1 cellular context compared by ENCODE assay signal in the genomic region with DNA sequence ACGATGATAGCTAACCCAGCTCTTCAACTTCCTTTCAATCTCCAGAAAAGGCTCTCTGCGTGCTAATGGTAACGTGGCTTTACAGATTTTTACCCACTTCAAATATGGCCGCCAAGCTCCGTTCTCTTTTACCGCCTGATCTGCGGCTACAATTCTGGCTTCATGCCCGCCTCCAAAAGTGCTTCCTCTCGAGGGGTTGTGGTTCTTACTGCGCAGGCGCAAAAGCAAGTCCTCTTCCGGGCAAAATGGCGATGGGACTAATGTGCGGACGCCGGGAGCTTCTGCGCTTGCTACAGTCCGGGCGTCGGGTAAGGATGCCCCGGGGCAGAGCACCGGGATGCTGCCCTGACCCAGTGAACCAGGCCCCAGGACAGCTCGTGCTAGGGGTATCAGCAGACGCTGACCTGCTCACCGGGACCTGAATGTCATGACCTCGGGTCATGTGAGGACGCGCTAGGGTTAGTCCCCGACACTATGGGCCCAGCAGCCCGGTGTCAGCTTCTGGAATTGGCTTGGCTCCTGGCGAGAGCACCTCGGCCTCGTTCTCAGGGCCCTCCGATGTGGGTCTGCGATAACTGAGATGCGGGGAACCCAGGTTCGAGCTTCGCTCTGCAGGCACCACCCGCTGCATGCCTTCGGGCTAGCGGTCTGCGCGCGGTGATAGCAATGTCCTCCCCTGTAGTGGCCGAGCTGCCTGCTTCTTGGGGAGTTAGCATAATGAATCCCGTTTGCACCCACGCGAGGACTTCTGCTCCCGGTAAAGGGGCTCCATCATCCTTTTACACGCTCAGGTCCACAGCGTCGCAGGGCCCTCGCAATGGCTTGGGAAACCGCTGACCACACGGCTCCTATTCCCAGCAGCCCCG.
TF ChIP-seq lines count a peak whose summit lies in the region.

A gene (plus strand): TSS at position 232 of the 866 bp plus-strand sequence. CDS start 14 bp downstream, at position 246.

TF ChIP-seq in HepG2, 621 proteins besides CTCF, POLR2A, EP300 and RAD21 (continued from another document and continues in another):
- TF ChIP-seq, protein P1, sequence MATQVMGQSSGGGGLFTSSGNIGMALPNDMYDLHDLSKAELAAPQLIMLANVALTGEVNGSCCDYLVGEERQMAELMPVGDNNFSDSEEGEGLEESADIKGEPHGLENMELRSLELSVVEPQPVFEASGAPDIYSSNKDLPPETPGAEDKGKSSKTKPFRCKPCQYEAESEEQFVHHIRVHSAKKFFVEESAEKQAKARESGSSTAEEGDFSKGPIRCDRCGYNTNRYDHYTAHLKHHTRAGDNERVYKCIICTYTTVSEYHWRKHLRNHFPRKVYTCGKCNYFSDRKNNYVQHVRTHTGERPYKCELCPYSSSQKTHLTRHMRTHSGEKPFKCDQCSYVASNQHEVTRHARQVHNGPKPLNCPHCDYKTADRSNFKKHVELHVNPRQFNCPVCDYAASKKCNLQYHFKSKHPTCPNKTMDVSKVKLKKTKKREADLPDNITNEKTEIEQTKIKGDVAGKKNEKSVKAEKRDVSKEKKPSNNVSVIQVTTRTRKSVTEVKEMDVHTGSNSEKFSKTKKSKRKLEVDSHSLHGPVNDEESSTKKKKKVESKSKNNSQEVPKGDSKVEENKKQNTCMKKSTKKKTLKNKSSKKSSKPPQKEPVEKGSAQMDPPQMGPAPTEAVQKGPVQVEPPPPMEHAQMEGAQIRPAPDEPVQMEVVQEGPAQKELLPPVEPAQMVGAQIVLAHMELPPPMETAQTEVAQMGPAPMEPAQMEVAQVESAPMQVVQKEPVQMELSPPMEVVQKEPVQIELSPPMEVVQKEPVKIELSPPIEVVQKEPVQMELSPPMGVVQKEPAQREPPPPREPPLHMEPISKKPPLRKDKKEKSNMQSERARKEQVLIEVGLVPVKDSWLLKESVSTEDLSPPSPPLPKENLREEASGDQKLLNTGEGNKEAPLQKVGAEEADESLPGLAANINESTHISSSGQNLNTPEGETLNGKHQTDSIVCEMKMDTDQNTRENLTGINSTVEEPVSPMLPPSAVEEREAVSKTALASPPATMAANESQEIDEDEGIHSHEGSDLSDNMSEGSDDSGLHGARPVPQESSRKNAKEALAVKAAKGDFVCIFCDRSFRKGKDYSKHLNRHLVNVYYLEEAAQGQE (IDR thresholded peaks at IDR 0.05; ENCODE audit: borderline replicate concordance in 1 of 2, low read depth in 1 of 2, low read length in 2 of 2) = peak in 1 of 2 experiments; percentile 80; a peak in 2 of 4 replicates
- TF ChIP-seq, protein P2, sequence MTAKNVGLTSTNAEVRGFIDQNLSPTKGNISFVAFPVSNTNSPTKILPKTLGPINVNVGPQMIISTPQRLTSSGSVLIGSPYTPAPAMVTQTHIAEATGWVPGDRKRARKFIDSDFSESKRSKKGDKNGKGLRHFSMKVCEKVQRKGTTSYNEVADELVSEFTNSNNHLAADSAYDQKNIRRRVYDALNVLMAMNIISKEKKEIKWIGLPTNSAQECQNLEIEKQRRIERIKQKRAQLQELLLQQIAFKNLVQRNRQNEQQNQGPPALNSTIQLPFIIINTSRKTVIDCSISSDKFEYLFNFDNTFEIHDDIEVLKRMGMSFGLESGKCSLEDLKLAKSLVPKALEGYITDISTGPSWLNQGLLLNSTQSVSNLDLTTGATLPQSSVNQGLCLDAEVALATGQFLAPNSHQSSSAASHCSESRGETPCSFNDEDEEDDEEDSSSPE (CRISPR knock-in tag; IDR thresholded peaks at IDR 0.05) = peak; percentile 97
- TF ChIP-seq ZFYVE20 (CRISPR knock-in tag; IDR thresholded peaks at IDR 0.05; ENCODE audit: borderline replicate concordance, low read depth) = peak; percentile 31; the same call in 1 of the 2 replicates
- TF ChIP-seq, protein P3, sequence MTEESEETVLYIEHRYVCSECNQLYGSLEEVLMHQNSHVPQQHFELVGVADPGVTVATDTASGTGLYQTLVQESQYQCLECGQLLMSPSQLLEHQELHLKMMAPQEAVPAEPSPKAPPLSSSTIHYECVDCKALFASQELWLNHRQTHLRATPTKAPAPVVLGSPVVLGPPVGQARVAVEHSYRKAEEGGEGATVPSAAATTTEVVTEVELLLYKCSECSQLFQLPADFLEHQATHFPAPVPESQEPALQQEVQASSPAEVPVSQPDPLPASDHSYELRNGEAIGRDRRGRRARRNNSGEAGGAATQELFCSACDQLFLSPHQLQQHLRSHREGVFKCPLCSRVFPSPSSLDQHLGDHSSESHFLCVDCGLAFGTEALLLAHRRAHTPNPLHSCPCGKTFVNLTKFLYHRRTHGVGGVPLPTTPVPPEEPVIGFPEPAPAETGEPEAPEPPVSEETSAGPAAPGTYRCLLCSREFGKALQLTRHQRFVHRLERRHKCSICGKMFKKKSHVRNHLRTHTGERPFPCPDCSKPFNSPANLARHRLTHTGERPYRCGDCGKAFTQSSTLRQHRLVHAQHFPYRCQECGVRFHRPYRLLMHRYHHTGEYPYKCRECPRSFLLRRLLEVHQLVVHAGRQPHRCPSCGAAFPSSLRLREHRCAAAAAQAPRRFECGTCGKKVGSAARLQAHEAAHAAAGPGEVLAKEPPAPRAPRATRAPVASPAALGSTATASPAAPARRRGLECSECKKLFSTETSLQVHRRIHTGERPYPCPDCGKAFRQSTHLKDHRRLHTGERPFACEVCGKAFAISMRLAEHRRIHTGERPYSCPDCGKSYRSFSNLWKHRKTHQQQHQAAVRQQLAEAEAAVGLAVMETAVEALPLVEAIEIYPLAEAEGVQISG (CRISPR knock-in tag; IDR thresholded peaks at IDR 0.05) = peak; percentile 94
- peak; percentile 58; the same call in 1 of the 2 replicates for TF ChIP-seq BCL6 (CRISPR knock-in tag; IDR thresholded peaks at IDR 0.05)
- TF ChIP-seq CCDC6 (CRISPR knock-in tag; IDR thresholded peaks at IDR 0.05) = peak; percentile 90
- TF ChIP-seq PHF21A (CRISPR knock-in tag; IDR thresholded peaks at IDR 0.05) = peak; percentile 92
- TF ChIP-seq ZNF615 (CRISPR knock-in tag; IDR thresholded peaks at IDR 0.05; ENCODE audit: borderline replicate concordance) = no peak; the same call in 1 of the 2 replicates
- TF ChIP-seq, protein P4, sequence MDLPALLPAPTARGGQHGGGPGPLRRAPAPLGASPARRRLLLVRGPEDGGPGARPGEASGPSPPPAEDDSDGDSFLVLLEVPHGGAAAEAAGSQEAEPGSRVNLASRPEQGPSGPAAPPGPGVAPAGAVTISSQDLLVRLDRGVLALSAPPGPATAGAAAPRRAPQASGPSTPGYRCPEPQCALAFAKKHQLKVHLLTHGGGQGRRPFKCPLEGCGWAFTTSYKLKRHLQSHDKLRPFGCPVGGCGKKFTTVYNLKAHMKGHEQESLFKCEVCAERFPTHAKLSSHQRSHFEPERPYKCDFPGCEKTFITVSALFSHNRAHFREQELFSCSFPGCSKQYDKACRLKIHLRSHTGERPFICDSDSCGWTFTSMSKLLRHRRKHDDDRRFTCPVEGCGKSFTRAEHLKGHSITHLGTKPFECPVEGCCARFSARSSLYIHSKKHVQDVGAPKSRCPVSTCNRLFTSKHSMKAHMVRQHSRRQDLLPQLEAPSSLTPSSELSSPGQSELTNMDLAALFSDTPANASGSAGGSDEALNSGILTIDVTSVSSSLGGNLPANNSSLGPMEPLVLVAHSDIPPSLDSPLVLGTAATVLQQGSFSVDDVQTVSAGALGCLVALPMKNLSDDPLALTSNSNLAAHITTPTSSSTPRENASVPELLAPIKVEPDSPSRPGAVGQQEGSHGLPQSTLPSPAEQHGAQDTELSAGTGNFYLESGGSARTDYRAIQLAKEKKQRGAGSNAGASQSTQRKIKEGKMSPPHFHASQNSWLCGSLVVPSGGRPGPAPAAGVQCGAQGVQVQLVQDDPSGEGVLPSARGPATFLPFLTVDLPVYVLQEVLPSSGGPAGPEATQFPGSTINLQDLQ (CRISPR knock-in tag; IDR thresholded peaks at IDR 0.05) = peak; percentile 81
- TF ChIP-seq FOSL2 (CRISPR knock-in tag; IDR thresholded peaks at IDR 0.05) = peak; percentile 40
- peak; percentile 99 for TF ChIP-seq ZNF510 (CRISPR knock-in tag; IDR thresholded peaks at IDR 0.05; ENCODE audit: low read depth)
- TF ChIP-seq ZNF644 (CRISPR knock-in tag; IDR thresholded peaks at IDR 0.05; ENCODE audit: low read depth) = no peak; the same call in 1 of the 2 replicates
- TF ChIP-seq, protein P5, sequence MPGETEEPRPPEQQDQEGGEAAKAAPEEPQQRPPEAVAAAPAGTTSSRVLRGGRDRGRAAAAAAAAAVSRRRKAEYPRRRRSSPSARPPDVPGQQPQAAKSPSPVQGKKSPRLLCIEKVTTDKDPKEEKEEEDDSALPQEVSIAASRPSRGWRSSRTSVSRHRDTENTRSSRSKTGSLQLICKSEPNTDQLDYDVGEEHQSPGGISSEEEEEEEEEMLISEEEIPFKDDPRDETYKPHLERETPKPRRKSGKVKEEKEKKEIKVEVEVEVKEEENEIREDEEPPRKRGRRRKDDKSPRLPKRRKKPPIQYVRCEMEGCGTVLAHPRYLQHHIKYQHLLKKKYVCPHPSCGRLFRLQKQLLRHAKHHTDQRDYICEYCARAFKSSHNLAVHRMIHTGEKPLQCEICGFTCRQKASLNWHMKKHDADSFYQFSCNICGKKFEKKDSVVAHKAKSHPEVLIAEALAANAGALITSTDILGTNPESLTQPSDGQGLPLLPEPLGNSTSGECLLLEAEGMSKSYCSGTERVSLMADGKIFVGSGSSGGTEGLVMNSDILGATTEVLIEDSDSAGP (CRISPR knock-in tag; IDR thresholded peaks at IDR 0.05; ENCODE audit: borderline replicate concordance) = peak; percentile 98
- TF ChIP-seq FLYWCH1 (CRISPR knock-in tag; IDR thresholded peaks at IDR 0.05) = peak; percentile 85; the same call in 1 of the 2 replicates
- peak; percentile 80 for TF ChIP-seq GABPA (IDR thresholded peaks at IDR 0.05; ENCODE audit: low read depth, low read length)
- TF ChIP-seq GABPA (CRISPR knock-in tag; IDR thresholded peaks at IDR 0.05; ENCODE audit: low read depth) = peak; percentile 98
- TF ChIP-seq, protein P6, sequence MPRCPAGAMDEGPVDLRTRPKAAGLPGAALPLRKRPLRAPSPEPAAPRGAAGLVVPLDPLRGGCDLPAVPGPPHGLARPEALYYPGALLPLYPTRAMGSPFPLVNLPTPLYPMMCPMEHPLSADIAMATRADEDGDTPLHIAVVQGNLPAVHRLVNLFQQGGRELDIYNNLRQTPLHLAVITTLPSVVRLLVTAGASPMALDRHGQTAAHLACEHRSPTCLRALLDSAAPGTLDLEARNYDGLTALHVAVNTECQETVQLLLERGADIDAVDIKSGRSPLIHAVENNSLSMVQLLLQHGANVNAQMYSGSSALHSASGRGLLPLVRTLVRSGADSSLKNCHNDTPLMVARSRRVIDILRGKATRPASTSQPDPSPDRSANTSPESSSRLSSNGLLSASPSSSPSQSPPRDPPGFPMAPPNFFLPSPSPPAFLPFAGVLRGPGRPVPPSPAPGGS (CRISPR knock-in tag; IDR thresholded peaks at IDR 0.05) = peak; percentile 98
- TF ChIP-seq ZNF672 (CRISPR knock-in tag; IDR thresholded peaks at IDR 0.05) = no peak
- TF ChIP-seq ZNF570 (CRISPR knock-in tag; IDR thresholded peaks at IDR 0.05; ENCODE audit: borderline replicate concordance) = peak; percentile 55; the same call in 1 of the 2 replicates
- peak; percentile 98 for TF ChIP-seq JARID2 (CRISPR knock-in tag; IDR thresholded peaks at IDR 0.05; ENCODE audit: insufficient replicate concordance)
- TF ChIP-seq ZNF331 (CRISPR knock-in tag; IDR thresholded peaks at IDR 0.05) = peak; percentile 93
- TF ChIP-seq, protein P7, sequence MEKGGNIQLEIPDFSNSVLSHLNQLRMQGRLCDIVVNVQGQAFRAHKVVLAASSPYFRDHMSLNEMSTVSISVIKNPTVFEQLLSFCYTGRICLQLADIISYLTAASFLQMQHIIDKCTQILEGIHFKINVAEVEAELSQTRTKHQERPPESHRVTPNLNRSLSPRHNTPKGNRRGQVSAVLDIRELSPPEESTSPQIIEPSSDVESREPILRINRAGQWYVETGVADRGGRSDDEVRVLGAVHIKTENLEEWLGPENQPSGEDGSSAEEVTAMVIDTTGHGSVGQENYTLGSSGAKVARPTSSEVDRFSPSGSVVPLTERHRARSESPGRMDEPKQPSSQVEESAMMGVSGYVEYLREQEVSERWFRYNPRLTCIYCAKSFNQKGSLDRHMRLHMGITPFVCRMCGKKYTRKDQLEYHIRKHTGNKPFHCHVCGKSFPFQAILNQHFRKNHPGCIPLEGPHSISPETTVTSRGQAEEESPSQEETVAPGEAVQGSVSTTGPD (CRISPR knock-in tag; IDR thresholded peaks at IDR 0.05) = peak; percentile 64; the same call in 1 of the 2 replicates
- peak; percentile 68 for TF ChIP-seq ATF1 (CRISPR knock-in tag; IDR thresholded peaks at IDR 0.05)
- TF ChIP-seq ZNF124 (CRISPR knock-in tag; IDR thresholded peaks at IDR 0.05) = peak; percentile 98
- peak; percentile 99 for TF ChIP-seq ZNF567 (CRISPR knock-in tag; IDR thresholded peaks at IDR 0.05; ENCODE audit: borderline replicate concordance)
- TF ChIP-seq GZF1 (CRISPR knock-in tag; IDR thresholded peaks at IDR 0.05) = peak; percentile 87
- TF ChIP-seq SMARCC2 (IDR thresholded peaks at IDR 0.05) = no peak
- peak; percentile 94 for TF ChIP-seq GATAD1 (CRISPR knock-in tag; IDR thresholded peaks at IDR 0.05)
- peak; percentile 92; the same call in 1 of the 2 replicates for TF ChIP-seq EEA1 (CRISPR knock-in tag; IDR thresholded peaks at IDR 0.05; ENCODE audit: borderline replicate concordance)
- TF ChIP-seq KDM5A (IDR thresholded peaks at IDR 0.05; ENCODE audit: borderline replicate concordance, low read length) = peak; percentile 91
- no peak; the same call in 1 of the 2 replicates for TF ChIP-seq ZNF24 (IDR thresholded peaks at IDR 0.05)
- TF ChIP-seq ZNF768 (CRISPR knock-in tag; IDR thresholded peaks at IDR 0.05) = peak; percentile 83
- TF ChIP-seq U2AF2 (IDR thresholded peaks at IDR 0.05; ENCODE audit: low read depth, low read length) = no peak
- no peak; the same call in 1 of the 2 replicates for TF ChIP-seq ZNF20 (CRISPR knock-in tag; IDR thresholded peaks at IDR 0.05)
- peak; percentile 12 for TF ChIP-seq FOXJ3 (CRISPR knock-in tag; IDR thresholded peaks at IDR 0.05; ENCODE audit: borderline replicate concordance)
- TF ChIP-seq HNRNPK (IDR thresholded peaks at IDR 0.05; ENCODE audit: low read depth, low read length, poor library complexity, severe bottlenecking) = no peak
- TF ChIP-seq PCBP1 (IDR thresholded peaks at IDR 0.05; ENCODE audit: borderline replicate concordance, low read depth, low read length) = peak; percentile 98
- TF ChIP-seq MAFF (IDR thresholded peaks at IDR 0.05; ENCODE audit: low read depth, low read length) = peak; percentile 26; the same call in 1 of the 2 replicates
- peak; percentile 89 for TF ChIP-seq ZNF841 (CRISPR knock-in tag; IDR thresholded peaks at IDR 0.05; ENCODE audit: borderline replicate concordance)
- TF ChIP-seq, protein P8, sequence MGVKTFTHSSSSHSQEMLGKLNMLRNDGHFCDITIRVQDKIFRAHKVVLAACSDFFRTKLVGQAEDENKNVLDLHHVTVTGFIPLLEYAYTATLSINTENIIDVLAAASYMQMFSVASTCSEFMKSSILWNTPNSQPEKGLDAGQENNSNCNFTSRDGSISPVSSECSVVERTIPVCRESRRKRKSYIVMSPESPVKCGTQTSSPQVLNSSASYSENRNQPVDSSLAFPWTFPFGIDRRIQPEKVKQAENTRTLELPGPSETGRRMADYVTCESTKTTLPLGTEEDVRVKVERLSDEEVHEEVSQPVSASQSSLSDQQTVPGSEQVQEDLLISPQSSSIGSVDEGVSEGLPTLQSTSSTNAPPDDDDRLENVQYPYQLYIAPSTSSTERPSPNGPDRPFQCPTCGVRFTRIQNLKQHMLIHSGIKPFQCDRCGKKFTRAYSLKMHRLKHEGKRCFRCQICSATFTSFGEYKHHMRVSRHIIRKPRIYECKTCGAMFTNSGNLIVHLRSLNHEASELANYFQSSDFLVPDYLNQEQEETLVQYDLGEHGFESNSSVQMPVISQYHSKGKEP (CRISPR knock-in tag; IDR thresholded peaks at IDR 0.05) = peak; percentile 77; the same call in 1 of the 2 replicates
- TF ChIP-seq NCOA1 (CRISPR knock-in tag; IDR thresholded peaks at IDR 0.05) = peak; percentile 94; the same call in 1 of the 2 replicates
- peak; percentile 69 for TF ChIP-seq JUN (CRISPR knock-in tag; IDR thresholded peaks at IDR 0.05)
- TF ChIP-seq ZBTB21 (CRISPR knock-in tag; IDR thresholded peaks at IDR 0.05) = peak; percentile 76
- TF ChIP-seq ZSCAN12 (CRISPR knock-in tag; IDR thresholded peaks at IDR 0.05) = peak; percentile 18; the same call in 1 of the 2 replicates
- TF ChIP-seq ZNF598 (CRISPR knock-in tag; IDR thresholded peaks at IDR 0.05; ENCODE audit: borderline replicate concordance) = peak; percentile 99
